32 cellular contexts compared by ENCODE assay signal in the genomic region with DNA sequence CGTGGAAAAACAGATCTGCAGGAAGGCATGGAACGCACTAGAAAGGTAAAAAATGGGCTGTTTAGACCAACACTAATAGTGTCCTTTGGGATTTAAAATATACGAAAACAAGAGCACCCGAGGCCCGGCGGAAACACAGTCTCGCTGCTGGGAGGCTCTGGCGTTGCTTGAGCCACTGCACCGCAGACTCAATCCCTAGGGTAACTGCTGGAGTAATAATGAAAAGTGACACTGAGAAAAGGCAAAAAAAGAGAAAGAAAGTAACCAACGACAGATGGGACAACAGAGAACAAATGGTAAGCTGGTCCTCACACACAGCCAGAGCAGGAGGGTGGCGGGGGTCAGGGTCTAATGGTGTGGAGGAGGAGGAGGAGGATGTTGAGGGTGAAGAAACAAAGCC. TPM values are rescaled to one million over a fixed set of nuclear protein-coding genes. Genes with fewer than 3 reads are reported as not detected.
DNase-seq lines count a peak whose midpoint lies in the region; ATAC-seq, FAIRE-seq and TF ChIP-seq lines count a peak whose summit lies in the region.
"Had no signal": no experiment of that assay in that cellular context is flagged by ENCODE, and none has a peak within 500 bp of the region (broad histone marks: within the 10 kb centered on the region; RNA-seq: fewer than 3 reads in every experiment).

No MANE protein-coding gene starts in this region.

- 0 out of 2 replicates have a peak overlapping the region, but pooled peaks have one; percentile 18 for H3K4me3 ChIP-seq in BLaER1
- H3K4me3 ChIP-seq in tibial nerve = no peak overlapping the region
- H3K4me3 ChIP-seq in endodermal cell (ENCODE audit: low read length) = no peak overlapping the region
- H3K4me3 ChIP-seq: breast epithelium, pancreas, upper lobe of right lung had no signal

- no peaks in the 10 kb centered on the region for H3K9me3 ChIP-seq in BLaER1
- H3K9me3 ChIP-seq in tibial nerve = no peaks in the 10 kb centered on the region
- H3K9me3 ChIP-seq in endodermal cell (ENCODE audit: control insufficient read depth, low read length) = no peaks in the 10 kb centered on the region
- H3K9me3 ChIP-seq: breast epithelium, pancreas, upper lobe of right lung had no signal

- ATAC-seq in activated B cell treated with CpG ODN at 0.5 μM for 24 hours (ENCODE audit: low read depth) = peak; percentile 41
- no peak for ATAC-seq in naive B cell (ENCODE audit: low read depth in 2 of 2)
- no peak for ATAC-seq in HG03469 (IDR thresholded peaks at IDR 0.05; ENCODE audit: unreplicated experiment)
- ATAC-seq: activated CD8-positive, alpha-beta T cell treated with anti-CD3 and anti-CD28 coated beads for 36 hours; HepG2; left ventricle myocardium superior; naive thymus-derived CD8-positive, alpha-beta T cell; Panc1; pancreas; upper lobe of right lung had no signal

- H3K9ac ChIP-seq in BLaER1 (peak overlapping the region; percentile 57), endodermal cell (ENCODE audit: extremely low read depth, low read length, poor library complexity, severe bottlenecking) (no peak overlapping the region)

- peak overlapping the region; percentile 42 for H3K4me3 Mint-ChIP-seq in activated B cell treated with CpG ODN at 0.5 μM for 24 hours
- peak overlapping the region in 5 of 8 donors; percentile 32 to 66 (median 53) for H3K4me3 Mint-ChIP-seq in naive B cell
- no peak overlapping the region for H3K4me3 Mint-ChIP-seq in endodermal cell
- H3K4me3 Mint-ChIP-seq: activated CD8-positive, alpha-beta T cell treated with anti-CD3 and anti-CD28 coated beads for 36 hours; CD14-positive monocyte; HFFc6 had no signal

- no peaks in the 10 kb centered on the region for H3K27me3 Mint-ChIP-seq in activated B cell treated with CpG ODN at 0.5 μM for 24 hours
- H3K27me3 Mint-ChIP-seq in naive B cell = no peaks in the 10 kb centered on the region
- no peaks in the 10 kb centered on the region for H3K27me3 Mint-ChIP-seq in endodermal cell (ENCODE audit: insufficient read depth)
- H3K27me3 Mint-ChIP-seq: activated CD8-positive, alpha-beta T cell treated with anti-CD3 and anti-CD28 coated beads for 36 hours; naive thymus-derived CD8-positive, alpha-beta T cell had no signal

- TF ChIP-seq POLR2A in tibial nerve (IDR thresholded peaks at IDR 0.05) = no peak

- H3K36me3 Mint-ChIP-seq in activated B cell treated with CpG ODN at 0.5 μM for 24 hours (ENCODE audit: low read depth) (peaks cover 11% of the 10 kb centered on the region), naive B cell (no peaks in the 10 kb centered on the region), endodermal cell (ENCODE audit: low read depth) (peaks cover 12% of the 10 kb centered on the region)

- TF ChIP-seq CTCF in activated B cell treated with CpG ODN at 0.5 μM for 24 hours (IDR thresholded peaks at IDR 0.05) = no peak
- no peak for TF ChIP-seq CTCF in tibial nerve (IDR thresholded peaks at IDR 0.05)
- TF ChIP-seq CTCF in endodermal cell (conservative IDR thresholded peaks at IDR 0.05) = no peak

- TF ChIP-seq EP300 in tibial nerve (IDR thresholded peaks at IDR 0.05) = no peak

- H4K20me1 ChIP-seq in BLaER1 = peaks cover 17% of the 10 kb centered on the region; the same call in 1 of the 2 replicates

- DNase-seq in GM18507 (ENCODE audit: extremely low spot score, insufficient read length, low read depth) (no peak), activated B cell treated with CpG ODN at 0.5 μM for 24 hours (no peak), naive B cell (no peak), tibial nerve (ENCODE audit: low spot score in 2 of 2) (no peak), endodermal cell (no peak)
- DNase-seq: activated CD4-positive, CD25-positive, alpha-beta regulatory T cell; activated CD8-positive, alpha-beta T cell treated with anti-CD3 and anti-CD28 coated beads for 36 hours; amniotic stem cell; Calu3; DND-41; effector CD4-positive, alpha-beta T cell; GOT3; HFFc6; left ventricle myocardium superior; midbrain; MV-4-11; naive thymus-derived CD8-positive, alpha-beta T cell; NCI-H524 treated with DMSO at 0.1 percent for 48 hours; NK-92 treated with Interleukin-12 subunit alpha and Interleukin-12 subunit beta, amount 100 ng/mL, for 24 hours; SHP77 treated with DMSO at 0.1 percent for 48 hours; small intestine; stimulated activated CD8-positive, alpha-beta memory T cell treated with anti-CD3 and anti-CD28 coated beads, Interleukin-4, amount 100 ng/mL, for 48 hours; upper lobe of right lung had no signal

- H3K9me3 Mint-ChIP-seq in activated B cell treated with CpG ODN at 0.5 μM for 24 hours = no peaks in the 10 kb centered on the region
- H3K9me3 Mint-ChIP-seq in naive B cell = no peaks in the 10 kb centered on the region
- peaks cover 73% of the 10 kb centered on the region for H3K9me3 Mint-ChIP-seq in endodermal cell
- H3K9me3 Mint-ChIP-seq: activated CD8-positive, alpha-beta T cell treated with anti-CD3 and anti-CD28 coated beads for 36 hours; HFFc6; naive thymus-derived CD8-positive, alpha-beta T cell had no signal

- POLR2A ChIA-PET in activated B cell treated with CpG ODN at 0.5 μM for 24 hours (lab: Charles Lee) = interaction anchor here (0.6 to 1.9 kb wide), 4 partner anchors 14 to 160 kb away, joined by 3 to 6 read pairs (median 4); partner anchors contain the start of gene HCFC1

- peaks cover 81% of the 10 kb centered on the region for H3K4me1 ChIP-seq in BLaER1
- H3K4me1 ChIP-seq in tibial nerve = peaks cover 0 to 12% (median 2%) of the 10 kb centered on the region in 4 donors
- no peaks in the 10 kb centered on the region for H3K4me1 ChIP-seq in endodermal cell (ENCODE audit: control insufficient read depth, insufficient read depth, low read length)
- H3K4me1 ChIP-seq: breast epithelium, pancreas, upper lobe of right lung had no signal

- peaks cover 4% of the 10 kb centered on the region; the same call in 1 of the 2 replicates for H3K36me3 ChIP-seq in BLaER1
- H3K36me3 ChIP-seq in tibial nerve = no peaks in the 10 kb centered on the region
- H3K36me3 ChIP-seq in endodermal cell (ENCODE audit: control insufficient read depth, insufficient read depth, low read length) = no peaks in the 10 kb centered on the region
- H3K36me3 ChIP-seq: breast epithelium, pancreas, upper lobe of right lung had no signal

- H3K27me3 ChIP-seq in BLaER1 = peaks cover 98% of the 10 kb centered on the region
- H3K27me3 ChIP-seq in tibial nerve = no peaks in the 10 kb centered on the region
- H3K27me3 ChIP-seq in endodermal cell (ENCODE audit: control insufficient read depth, insufficient read depth, low read length, poor library complexity, severe bottlenecking) = no peaks in the 10 kb centered on the region
- H3K27me3 ChIP-seq: upper lobe of right lung had no signal

- H3K27ac ChIP-seq in BLaER1 (peak overlapping the region; percentile 72), tibial nerve (no peak overlapping the region), endodermal cell (ENCODE audit: low read depth, low read length) (no peak overlapping the region)
- H3K27ac ChIP-seq: breast epithelium, epithelial cell of prostate, pancreas, upper lobe of right lung had no signal

- peak; percentile 73 for FAIRE-seq in GM18507 (lab: Jason Lieb, UNC)
- FAIRE-seq: HepG2, keratinocyte, pancreas, small intestine had no signal

- peak overlapping the region; percentile 80 for H3K27ac Mint-ChIP-seq in activated B cell treated with CpG ODN at 0.5 μM for 24 hours
- peak overlapping the region; percentile 27 to 85 (median 69) for H3K27ac Mint-ChIP-seq in naive B cell
- no peak overlapping the region for H3K27ac Mint-ChIP-seq in endodermal cell
- H3K27ac Mint-ChIP-seq: activated CD8-positive, alpha-beta T cell treated with anti-CD3 and anti-CD28 coated beads for 36 hours; HFFc6 had no signal

- H3K4me1 Mint-ChIP-seq in activated B cell treated with CpG ODN at 0.5 μM for 24 hours (peaks cover 68% of the 10 kb centered on the region), naive B cell (peaks cover 34 to 66% (median 53%) of the 10 kb centered on the region in 3 donors), endodermal cell (no peaks in the 10 kb centered on the region)

- CTCF ChIA-PET in activated B cell treated with CpG ODN at 0.5 μM for 24 hours (lab: Charles Lee) = interaction anchor here (1.0 kb wide), 1 partner anchor 24 kb away, joined by 3 read pairs; no protein-coding TSS in a partner anchor

- 44 to 75% methylated on average over 4 to 11 of the region's 11 CpGs for WGBS in tibial nerve, 2 donors
- WGBS in endodermal cell (ENCODE audit: insufficient coverage in 1 of 2, insufficient read length in 1 of 2), 2 experiments = 91 to 100% methylated on average over 8 to 10 of the region's 11 CpGs

- intact Hi-C loops in activated B cell treated with CpG ODN at 0.5 μM for 24 hours (cut with micrococcal nuclease) = loop anchor here (2.0 kb wide), 1 partner anchor 14 kb away; the partner anchor contains the start of gene IRAK1

- H3K4me2 ChIP-seq in BLaER1 = peak overlapping the region; percentile 77

RNA-seq across cellular contexts. Expression of gene IRAK1, which starts 15.4 kb away (rescaled TPM):
- total RNA-seq in activated B cell treated with CpG ODN at 0.5 μM for 24 hours = 134 and 146 TPM in 2 replicates
- polyA plus RNA-seq in naive B cell (ENCODE audit: low read depth in 6 of 6) = 100 to 1,000 TPM in 1 of 6 donors, 10 to 100 TPM in 5; 57.9 to 123 (median 73.9) TPM
- 100 to 1,000 TPM in 1 of 4 donors, 10 to 100 TPM in 3; 50.7 to 127 (median 64.4) TPM for total RNA-seq in tibial nerve
- 10 to 100 TPM; 61.1 to 73.9 TPM for total RNA-seq in endodermal cell
- polyA plus RNA-seq in endodermal cell (2013, experiment 1 of 2) = 41.3 TPM
- polyA plus RNA-seq in endodermal cell (2013, experiment 2 of 2) = 36.5 TPM

RNA-seq across cellular contexts. Expression of gene TMEM187, which starts 31.8 kb away (rescaled TPM):
- total RNA-seq in activated B cell treated with CpG ODN at 0.5 μM for 24 hours = 2.0 and 2.9 TPM in 2 replicates
- 10 to 100 TPM in 2 of 6 donors, 1 to 10 TPM in 4; 5.0 to 13.6 (median 8.1) TPM for polyA plus RNA-seq in naive B cell (ENCODE audit: low read depth in 6 of 6)
- 10 to 100 TPM in 2 of 4 donors, 1 to 10 TPM in 2; 4.2 to 16.4 (median 9.6) TPM for total RNA-seq in tibial nerve
- 1 to 10 TPM; 4.8 to 8.1 TPM for total RNA-seq in endodermal cell
- polyA plus RNA-seq in endodermal cell (2013, experiment 1 of 2) = 4.8 TPM
- 5.3 TPM for polyA plus RNA-seq in endodermal cell (2013, experiment 2 of 2)

RNA-seq across cellular contexts. Expression of gene HCFC1, which starts 32.7 kb away (rescaled TPM):
- total RNA-seq in activated B cell treated with CpG ODN at 0.5 μM for 24 hours = 72.5 and 79.4 TPM in 2 replicates
- 10 to 100 TPM in 1 of 6 donors, 1 to 10 TPM in 4, under 1 TPM in 1; 0.22 to 14.0 (median 5.8) TPM for polyA plus RNA-seq in naive B cell (ENCODE audit: low read depth in 6 of 6)
- 10 to 100 TPM; 42.6 to 52.2 (median 48.9) TPM for total RNA-seq in tibial nerve
- total RNA-seq in endodermal cell = 100 to 1,000 TPM in 1 of 2 donors, 10 to 100 TPM in 1; 93.4 to 112 TPM
- polyA plus RNA-seq in endodermal cell (2013, experiment 1 of 2) = 60.4 TPM
- 63.4 TPM for polyA plus RNA-seq in endodermal cell (2013, experiment 2 of 2)

RNA-seq across cellular contexts. Expression of gene RENBP, which starts 59.9 kb away (rescaled TPM):
- total RNA-seq in activated B cell treated with CpG ODN at 0.5 μM for 24 hours (14.5 and 20.2 TPM in 2 replicates), tibial nerve (10 to 100 TPM; 12.1 to 28.8 (median 17.8) TPM), endodermal cell (10 to 100 TPM; 12.0 to 17.5 TPM)
- 1 to 10 TPM in 4 of 6 donors, under 1 TPM in 2; 0.68 to 3.8 (median 1.7) TPM for polyA plus RNA-seq in naive B cell (ENCODE audit: low read depth in 6 of 6)
- polyA plus RNA-seq in endodermal cell (2013, experiment 1 of 2) = 9.5 TPM
- polyA plus RNA-seq in endodermal cell (2013, experiment 2 of 2) = 7.5 TPM
